25 cellular contexts compared by ENCODE assay signal in genomic region chr2:152924219-152924618, GRCh38.
"Had no signal": no experiment of that assay in that cellular context is flagged by ENCODE, and none has a peak within 500 bp of the region (broad histone marks: within the 10 kb centered on the region; RNA-seq: fewer than 3 reads in every experiment).

No MANE protein-coding gene starts in this region.

- H3K36me3 ChIP-seq: brain microvascular endothelial cell, cardiac muscle cell, WERI-Rb-1 had no signal

- H3K27ac ChIP-seq: brain microvascular endothelial cell, cardiac muscle cell, KMS-11, WERI-Rb-1 had no signal

- H3K27me3 ChIP-seq: brain microvascular endothelial cell, cardiac muscle cell had no signal

- DNase-seq: activated CD4-positive, alpha-beta T cell treated with anti-CD3 and anti-CD28 coated beads for 1 hour; activated CD4-positive, alpha-beta T cell treated with anti-CD3 and anti-CD28 coated beads for 48 hours; activated CD4-positive, CD25-positive, alpha-beta regulatory T cell; activated CD8-positive, alpha-beta T cell treated with anti-CD3 and anti-CD28 coated beads for 36 hours; activated effector memory CD4-positive, alpha-beta T cell treated with anti-CD3 and anti-CD28 coated beads, Interleukin-2, amount 50 U/mL, for 16 hours; activated naive CD4-positive, alpha-beta T cell; activated naive CD4-positive, alpha-beta T cell treated with anti-CD3 and anti-CD28 coated beads, Interleukin-2, amount 50 U/mL, for 16 hours; activated naive CD8-positive, alpha-beta T cell treated with anti-CD3 and anti-CD28 coated beads for 36 hours; activated T-cell treated with anti-CD3 and anti-CD28 coated beads, Interleukin-2, amount 50 U/mL, for 1 hour; activated T-cell treated with anti-CD3 and anti-CD28 coated beads, Interleukin-2, amount 50 U/mL, for 72 hours; amniotic stem cell; aorta; brain microvascular endothelial cell; NCI-H1105; NCI-H1417 treated with DMSO at 0.1 percent for 48 hours; NCI-H187 treated with DMSO at 0.1 percent for 48 hours; NCI-H345; NCI-H524 treated with DMSO at 0.1 percent for 48 hours; Right ventricle myocardium superior; SW 1271; T1000; WERI-Rb-1 had no signal

- H3K4me3 ChIP-seq: cardiac muscle cell had no signal

- ATAC-seq: activated CD8-positive, alpha-beta T cell treated with anti-CD3 and anti-CD28 coated beads for 36 hours; activated T-cell treated with anti-CD3 and anti-CD28 coated beads, Interleukin-2, amount 50 U/mL, for 72 hours; activated T-helper 17 cell treated with anti-CD3 and anti-CD28 coated beads, Interleukin-2, amount 50 U/mL, for 72 hours had no signal
